Comparison of ENCODE assay signal across 14 cellular contexts in genomic region chr6:14744212-14744556, GRCh38.
DNase-seq lines count a peak whose midpoint lies in the region; ATAC-seq and TF ChIP-seq lines count a peak whose summit lies in the region.
"Had no signal": no experiment of that assay in that cellular context is flagged by ENCODE, and none has a peak within 500 bp of the region (broad histone marks: within the 10 kb centered on the region; RNA-seq: fewer than 3 reads in every experiment).

No MANE protein-coding gene starts in this region.

- peak overlapping the region; percentile 99 for H3K27ac Mint-ChIP-seq in activated naive CD4-positive, alpha-beta T cell treated with anti-CD3 and anti-CD28 coated beads, Interleukin-2, amount 50 U/mL, for 24 hours
- H3K27ac Mint-ChIP-seq in activated T-helper 1 cell treated with anti-CD3 and anti-CD28 coated beads, Interleukin-12 subunit alpha, Interleukin-12 subunit beta, Interleukin-2, Interleukin-4 antibody, amounts not matched to agents 30 ng/mL and 10 ng/mL and 1 ng/mL, durations not matched to agents 14 hours and 24 hours and 36 hours = peak overlapping the region; percentile 94
- peak overlapping the region; percentile 88 for H3K27ac Mint-ChIP-seq in type B pancreatic cell

- H3K27ac ChIP-seq in hepatocyte (peak overlapping the region; percentile 73), prostate gland (no peak overlapping the region)

- intact Hi-C loops in activated T-helper 1 cell treated with anti-CD3 and anti-CD28 coated beads, Interleukin-12 subunit alpha, Interleukin-12 subunit beta, Interleukin-2, Interleukin-4 antibody, amounts not matched to agents 30 ng/mL and 10 ng/mL and 1 ng/mL, durations not matched to agents 14 hours and 24 hours and 36 hours (cut with micrococcal nuclease) = loop anchor here (1.0 kb wide), 4 partner anchors 10 to 80 kb away; no protein-coding TSS in a partner anchor
- intact Hi-C loops in prostate gland (cut with DNase I) = no loop called here

- ATAC-seq in GM21619 (IDR thresholded peaks at IDR 0.05; ENCODE audit: unreplicated experiment) (no peak), GM18520 (IDR thresholded peaks at IDR 0.05; ENCODE audit: unreplicated experiment) (no peak)
- ATAC-seq: body of pancreas had no signal

- no peak overlapping the region for H3K4me2 ChIP-seq in hepatocyte

- H3K4me3 ChIP-seq in hepatocyte = no peak overlapping the region
- H3K4me3 ChIP-seq in prostate gland = no peak overlapping the region
- H3K4me3 ChIP-seq: body of pancreas, left lung, tibial artery had no signal

- no peak for DNase-seq in activated naive CD4-positive, alpha-beta T cell treated with Interleukin-2 at 50 U/mL for 16 hours
- no peak for DNase-seq in activated T-helper 1 cell treated with anti-CD3 and anti-CD28 coated beads, Interleukin-12 subunit alpha, Interleukin-12 subunit beta, Interleukin-2, Interleukin-4 antibody, amounts not matched to agents 30 ng/mL and 10 ng/mL and 1 ng/mL, durations not matched to agents 14 hours and 24 hours and 36 hours (ENCODE audit: low spot score)
- no peak for DNase-seq in hepatocyte (ENCODE audit: low spot score)
- DNase-seq in type B pancreatic cell (ENCODE audit: extremely low spot score, unreplicated experiment) = no peak
- DNase-seq in prostate gland (ENCODE audit: low spot score) = no peak
- DNase-seq: activated B cell treated with CpG ODN at 0.5 μM for 24 hours, NCI-H187 treated with DMSO at 0.1 percent for 48 hours, NCI-H510A treated with DMSO at 0.1 percent for 48 hours had no signal

- peaks cover 69% of the 10 kb centered on the region for H3K4me1 Mint-ChIP-seq in activated naive CD4-positive, alpha-beta T cell treated with anti-CD3 and anti-CD28 coated beads, Interleukin-2, amount 50 U/mL, for 24 hours
- H3K4me1 Mint-ChIP-seq in activated T-helper 1 cell treated with anti-CD3 and anti-CD28 coated beads, Interleukin-12 subunit alpha, Interleukin-12 subunit beta, Interleukin-2, Interleukin-4 antibody, amounts not matched to agents 30 ng/mL and 10 ng/mL and 1 ng/mL, durations not matched to agents 14 hours and 24 hours and 36 hours (ENCODE audit: low read depth) = peaks cover 80% of the 10 kb centered on the region
- peaks cover 17% of the 10 kb centered on the region for H3K4me1 Mint-ChIP-seq in type B pancreatic cell (ENCODE audit: unreplicated experiment)

- peaks cover 26% of the 10 kb centered on the region for H3K9me3 Mint-ChIP-seq in activated naive CD4-positive, alpha-beta T cell treated with anti-CD3 and anti-CD28 coated beads, Interleukin-2, amount 50 U/mL, for 24 hours
- peaks cover 18% of the 10 kb centered on the region for H3K9me3 Mint-ChIP-seq in activated T-helper 1 cell treated with anti-CD3 and anti-CD28 coated beads, Interleukin-12 subunit alpha, Interleukin-12 subunit beta, Interleukin-2, Interleukin-4 antibody, amounts not matched to agents 30 ng/mL and 10 ng/mL and 1 ng/mL, durations not matched to agents 14 hours and 24 hours and 36 hours
- H3K9me3 Mint-ChIP-seq in type B pancreatic cell = peaks cover 18% of the 10 kb centered on the region

- peaks cover 7% of the 10 kb centered on the region for H3K36me3 Mint-ChIP-seq in activated naive CD4-positive, alpha-beta T cell treated with anti-CD3 and anti-CD28 coated beads, Interleukin-2, amount 50 U/mL, for 24 hours
- peaks cover 27% of the 10 kb centered on the region for H3K36me3 Mint-ChIP-seq in activated T-helper 1 cell treated with anti-CD3 and anti-CD28 coated beads, Interleukin-12 subunit alpha, Interleukin-12 subunit beta, Interleukin-2, Interleukin-4 antibody, amounts not matched to agents 30 ng/mL and 10 ng/mL and 1 ng/mL, durations not matched to agents 14 hours and 24 hours and 36 hours (ENCODE audit: low read depth)
- H3K36me3 Mint-ChIP-seq in type B pancreatic cell = peaks cover 4% of the 10 kb centered on the region

- H3K36me3 ChIP-seq in hepatocyte (replicated peaks; ENCODE audit: insufficient read depth, low read depth) (no peaks in the 10 kb centered on the region), prostate gland (no peaks in the 10 kb centered on the region)
- H3K36me3 ChIP-seq: left lung, tibial artery had no signal

- H3K27me3 Mint-ChIP-seq in activated naive CD4-positive, alpha-beta T cell treated with anti-CD3 and anti-CD28 coated beads, Interleukin-2, amount 50 U/mL, for 24 hours = no peaks in the 10 kb centered on the region
- H3K27me3 Mint-ChIP-seq in activated T-helper 1 cell treated with anti-CD3 and anti-CD28 coated beads, Interleukin-12 subunit alpha, Interleukin-12 subunit beta, Interleukin-2, Interleukin-4 antibody, amounts not matched to agents 30 ng/mL and 10 ng/mL and 1 ng/mL, durations not matched to agents 14 hours and 24 hours and 36 hours (ENCODE audit: insufficient read depth) = no peaks in the 10 kb centered on the region
- no peaks in the 10 kb centered on the region for H3K27me3 Mint-ChIP-seq in type B pancreatic cell

- TF ChIP-seq POLR2A in prostate gland (IDR thresholded peaks at IDR 0.05) = no peak

- H3K4me1 ChIP-seq in hepatocyte (ENCODE audit: insufficient read depth) (peaks cover 7% of the 10 kb centered on the region), prostate gland (replicated peaks) (no peaks in the 10 kb centered on the region)
- H3K4me1 ChIP-seq: body of pancreas had no signal

- 90% methylated on average over 3 of the region's 3 CpGs for WGBS in hepatocyte (ENCODE audit: low lambda C conversion rate, missing lambda C conversion rate)
- WGBS in prostate gland = 94% methylated on average over 3 of the region's 3 CpGs

- TF ChIP-seq CTCF in hepatocyte (IDR thresholded peaks at IDR 0.05; ENCODE audit: poor library complexity) = no peak
- TF ChIP-seq CTCF in type B pancreatic cell (conservative IDR thresholded peaks at IDR 0.05) = no peak
- no peak for TF ChIP-seq CTCF in prostate gland (IDR thresholded peaks at IDR 0.05)

- H3K9me3 ChIP-seq in hepatocyte (ENCODE audit: low read depth) = no peaks in the 10 kb centered on the region
- H3K9me3 ChIP-seq in prostate gland = no peaks in the 10 kb centered on the region
- H3K9me3 ChIP-seq: body of pancreas, left lung, tibial artery had no signal

- no peaks in the 10 kb centered on the region for H3K27me3 ChIP-seq in hepatocyte
- no peaks in the 10 kb centered on the region for H3K27me3 ChIP-seq in prostate gland (replicated peaks; ENCODE audit: insufficient read depth)
- H3K27me3 ChIP-seq: body of pancreas, left lung, tibial artery had no signal

- H3K4me3 Mint-ChIP-seq in activated naive CD4-positive, alpha-beta T cell treated with anti-CD3 and anti-CD28 coated beads, Interleukin-2, amount 50 U/mL, for 24 hours = peak overlapping the region; percentile 64
- H3K4me3 Mint-ChIP-seq in activated T-helper 1 cell treated with anti-CD3 and anti-CD28 coated beads, Interleukin-12 subunit alpha, Interleukin-12 subunit beta, Interleukin-2, Interleukin-4 antibody, amounts not matched to agents 30 ng/mL and 10 ng/mL and 1 ng/mL, durations not matched to agents 14 hours and 24 hours and 36 hours = peak overlapping the region; percentile 59
- peak overlapping the region; percentile 12 for H3K4me3 Mint-ChIP-seq in type B pancreatic cell
- H3K4me3 Mint-ChIP-seq: activated B cell treated with CpG ODN at 0.5 μM for 24 hours had no signal

- H4K20me1 ChIP-seq in hepatocyte (ENCODE audit: insufficient read depth, poor library complexity, severe bottlenecking) = no peaks in the 10 kb centered on the region

- H2AFZ ChIP-seq in hepatocyte = no peak overlapping the region

- no peaks in the 10 kb centered on the region for H3K79me2 ChIP-seq in hepatocyte

- no peaks in the 10 kb centered on the region for H3K9me2 ChIP-seq in hepatocyte (replicated peaks; ENCODE audit: insufficient read depth)

Comparison
In these comparisons a context has a peak if more than half of its experiments do, and no peak if none do; other contexts are left out.
1. H3K4me3 Mint-ChIP-seq: peak in every context shown above with its lines; median percentile 64 in activated naive CD4-positive, alpha-beta T cell treated with anti-CD3 and anti-CD28 coated beads, Interleukin-2, amount 50 U/mL, for 24 hours; 59 in activated T-helper 1 cell treated with anti-CD3 and anti-CD28 coated beads, Interleukin-12 subunit alpha, Interleukin-12 subunit beta, Interleukin-2, Interleukin-4 antibody, amounts not matched to agents 30 ng/mL and 10 ng/mL and 1 ng/mL, durations not matched to agents 14 hours and 24 hours and 36 hours; 12 in type B pancreatic cell.